13 cellular contexts compared by ENCODE assay signal in genomic region chr13:77022341-77022740, GRCh38. TPM values are rescaled to one million over a fixed set of nuclear protein-coding genes. Genes with fewer than 3 reads are reported as not detected.
DNase-seq lines count a peak whose midpoint lies in the region; ATAC-seq, FAIRE-seq and TF ChIP-seq lines count a peak whose summit lies in the region.
"Had no signal": no experiment of that assay in that cellular context is flagged by ENCODE, and none has a peak within 500 bp of the region (broad histone marks: within the 10 kb centered on the region; RNA-seq: fewer than 3 reads in every experiment).

No MANE protein-coding gene starts in this region.

- no peak overlapping the region for H2BK120ac ChIP-seq in mesendoderm (ENCODE audit: low read depth, low read length)

- no peak overlapping the region for H4K8ac ChIP-seq in mesendoderm (ENCODE audit: low read depth, low read length)

- no peak overlapping the region for H3K4ac ChIP-seq in mesendoderm (ENCODE audit: low read depth, low read length)

- H3K27ac Mint-ChIP-seq in astrocyte (ENCODE audit: unreplicated experiment) (no peak overlapping the region), nephron progenitor cell (no peak overlapping the region)

- no peak overlapping the region for H2BK5ac ChIP-seq in mesendoderm (ENCODE audit: low read length)

- CTCF ChIA-PET in A549 (lab: Yijun Ruan, JAX): no interaction called here

- no peaks in the 10 kb centered on the region for H3K9me3 Mint-ChIP-seq in astrocyte (ENCODE audit: unreplicated experiment)
- no peaks in the 10 kb centered on the region for H3K9me3 Mint-ChIP-seq in nephron progenitor cell

- no peak for DNase-seq in A549 (ENCODE audit: low read depth in 1 of 2, low spot score in 1 of 2)
- DNase-seq in G401 (ENCODE audit: low spot score): peak; percentile 53
- DNase-seq in astrocyte (ENCODE audit: low read depth): no peak
- no peak for DNase-seq in mesendoderm
- DNase-seq in T-helper 9 cell: no peak
- no peak for DNase-seq in NCI-H345 treated with DMSO at 0.1 percent for 48 hours (lab: John Stamatoyannopoulos, UW; ENCODE audit: unreplicated experiment)
- DNase-seq in nephron progenitor cell: no peak
- DNase-seq: H7, spleen, substantia nigra had no signal

- H3K36me3 Mint-ChIP-seq in astrocyte (ENCODE audit: low read depth, unreplicated experiment) (peaks cover 2% of the 10 kb centered on the region), nephron progenitor cell (ENCODE audit: low read depth) (peaks cover 4% of the 10 kb centered on the region)

- WGBS in A549 (ENCODE audit: missing lambda C conversion rate): 77% methylated on average over 3 of the region's 3 CpGs
- WGBS in mesendoderm (ENCODE audit: extremely low coverage, insufficient coverage, low lambda C conversion rate): no CpG with 5 or more reads among the region's 3 CpGs

- in situ Hi-C loops in G401 (cut with HindIII; ENCODE audit: low sequenced_read_pairs): no loop called here

- peak overlapping the region; percentile 51 for H3K18ac ChIP-seq in mesendoderm (ENCODE audit: low read length)

- H3K56ac ChIP-seq in mesendoderm (ENCODE audit: low read length): no peak overlapping the region

- no peak overlapping the region for H2AK5ac ChIP-seq in mesendoderm (ENCODE audit: low read length)

- no peak overlapping the region for H3K9ac ChIP-seq in astrocyte (ENCODE audit: low read length)
- no peak overlapping the region for H3K9ac ChIP-seq in mesendoderm (ENCODE audit: low read length)

- peaks cover 6% of the 10 kb centered on the region for H3K36me3 ChIP-seq in astrocyte (ENCODE audit: insufficient read depth, low read length)
- H3K36me3 ChIP-seq in mesendoderm (ENCODE audit: control insufficient read depth, insufficient read depth, low read length): no peaks in the 10 kb centered on the region

- H3K4me3 ChIP-seq in A549 (no peak overlapping the region), astrocyte (ENCODE audit: insufficient read depth, low read depth, low read length) (no peak overlapping the region), mesendoderm (ENCODE audit: low read length) (no peak overlapping the region)
- H3K4me3 ChIP-seq: spleen had no signal

- H3K27me3 Mint-ChIP-seq in astrocyte (ENCODE audit: low read depth, unreplicated experiment) (no peaks in the 10 kb centered on the region), nephron progenitor cell (ENCODE audit: low read depth, poor library complexity) (no peaks in the 10 kb centered on the region)

- H3K27ac ChIP-seq in A549: no peak overlapping the region
- no peak overlapping the region for H3K27ac ChIP-seq in astrocyte (ENCODE audit: low read depth, low read length)
- no peak overlapping the region for H3K27ac ChIP-seq in mesendoderm (ENCODE audit: low read depth, low read length)

- no peak for ATAC-seq in A549
- ATAC-seq in HG02798 (IDR thresholded peaks at IDR 0.05; ENCODE audit: poor library complexity, unreplicated experiment): no peak
- ATAC-seq: SK-N-SH treated with all-trans-retinoic acid at 6 μM for 48 hours had no signal

- no peaks in the 10 kb centered on the region for H3K27me3 ChIP-seq in astrocyte (ENCODE audit: insufficient read depth, low read length)
- H3K27me3 ChIP-seq in mesendoderm (ENCODE audit: insufficient read depth, low read length, poor library complexity): no peaks in the 10 kb centered on the region
- H3K27me3 ChIP-seq: spleen had no signal

- H3K9me3 ChIP-seq in A549: no peaks in the 10 kb centered on the region
- no peaks in the 10 kb centered on the region for H3K9me3 ChIP-seq in astrocyte (ENCODE audit: insufficient read depth, low read depth, low read length)
- H3K9me3 ChIP-seq: spleen had no signal

- H2BK15ac ChIP-seq in mesendoderm (replicated peaks; ENCODE audit: low read depth): no peak overlapping the region

- H3K79me2 ChIP-seq in astrocyte (ENCODE audit: insufficient read depth, low read length): peaks cover 86% of the 10 kb centered on the region
- peaks cover 45% of the 10 kb centered on the region for H3K79me2 ChIP-seq in mesendoderm (ENCODE audit: control insufficient read depth, insufficient read depth, low read length)

- peaks cover 9% of the 10 kb centered on the region for H3K79me1 ChIP-seq in mesendoderm (ENCODE audit: low read length)

- H4K20me1 ChIP-seq in astrocyte (ENCODE audit: insufficient read depth, low read length): peaks cover 70% of the 10 kb centered on the region

- TF ChIP-seq EP300 in A549 (IDR thresholded peaks at IDR 0.05): no peak

- H4K5ac ChIP-seq in mesendoderm (ENCODE audit: low read length): no peak overlapping the region

- FAIRE-seq in A549 (lab: Jason Lieb, UNC) (no peak), astrocyte (lab: Jason Lieb, UNC) (peak; percentile 87)
- FAIRE-seq: endothelial cell of umbilical vein had no signal

- no peak for TF ChIP-seq POLR2A in A549 (IDR thresholded peaks at IDR 0.05; ENCODE audit: low read length)

- H3K4me2 ChIP-seq in A549 (peak overlapping the region; percentile 33; the same call in 1 of the 3 replicates), astrocyte (ENCODE audit: low read length) (peak overlapping the region; percentile 34), mesendoderm (ENCODE audit: low read length) (no peak overlapping the region)

- no peak overlapping the region for H3K4me3 Mint-ChIP-seq in astrocyte (ENCODE audit: unreplicated experiment)
- H3K4me3 Mint-ChIP-seq in nephron progenitor cell: no peak overlapping the region

- H2AFZ ChIP-seq in astrocyte (ENCODE audit: low read depth, low read length): no peak overlapping the region

- H3K4me1 Mint-ChIP-seq in astrocyte (ENCODE audit: low read depth, unreplicated experiment): peaks cover 26% of the 10 kb centered on the region
- peaks cover 52% of the 10 kb centered on the region for H3K4me1 Mint-ChIP-seq in nephron progenitor cell

- peak overlapping the region; percentile 50 for H3K23ac ChIP-seq in mesendoderm (ENCODE audit: low read length)

- POLR2A ChIA-PET in A549 (lab: Yijun Ruan, JAX): no interaction called here

- no peak for TF ChIP-seq CTCF in A549 (IDR thresholded peaks at IDR 0.05)
- TF ChIP-seq CTCF in astrocyte (IDR thresholded peaks at IDR 0.05; ENCODE audit: insufficient read depth, low read depth, low read length): no peak
- no peak for TF ChIP-seq CTCF in nephron progenitor cell (IDR thresholded peaks at IDR 0.05)

- TF ChIP-seq RAD21 in A549 (conservative IDR thresholded peaks at IDR 0.05 in 1 of 2, IDR thresholded peaks at IDR 0.05 in 1 of 2): no peak

- H3K4me1 ChIP-seq in A549: peaks cover 20% of the 10 kb centered on the region
- H3K4me1 ChIP-seq in astrocyte (ENCODE audit: insufficient read depth, low read length): peaks cover 17% of the 10 kb centered on the region
- peaks cover 6% of the 10 kb centered on the region for H3K4me1 ChIP-seq in mesendoderm (ENCODE audit: control insufficient read depth, low read depth, low read length)

TF ChIP-seq in A549, 52 proteins besides CTCF, POLR2A, EP300 and RAD21:
- TF ChIP-seq PHF8 (IDR thresholded peaks at IDR 0.05; ENCODE audit: borderline replicate concordance, low read depth): no peak
- TF ChIP-seq BHLHE40 (IDR thresholded peaks at IDR 0.05; ENCODE audit: low read depth, low read length): no peak
- TF ChIP-seq MYC (IDR thresholded peaks at IDR 0.05; ENCODE audit: borderline replicate concordance, low read length): no peak
- no peak for TF ChIP-seq GATA3 (IDR thresholded peaks at IDR 0.05; ENCODE audit: borderline replicate concordance)
- TF ChIP-seq TP53 (CRISPR knock-in tag; IDR thresholded peaks at IDR 0.05): no peak
- TF ChIP-seq ZFP36 (IDR thresholded peaks at IDR 0.05; ENCODE audit: borderline replicate concordance, partially characterized antibody): no peak
- no peak for TF ChIP-seq EHMT2 (IDR thresholded peaks at IDR 0.05; ENCODE audit: low read depth)
- no peak for TF ChIP-seq HDAC2 (IDR thresholded peaks at IDR 0.05)
- TF ChIP-seq CHD4 (IDR thresholded peaks at IDR 0.05; ENCODE audit: borderline replicate concordance): no peak
- TF ChIP-seq ZNF302 (CRISPR knock-in tag; IDR thresholded peaks at IDR 0.05): no peak
- TF ChIP-seq FOXS1 (CRISPR knock-in tag; IDR thresholded peaks at IDR 0.05): no peak
- no peak for TF ChIP-seq HOXB5 (CRISPR knock-in tag; IDR thresholded peaks at IDR 0.05)

RNA-seq across cellular contexts. Expression of gene FBXL3, which starts 4.6 kb away (rescaled TPM):
- polyA plus RNA-seq in A549 (2011; rRNA removed) (24.0 and 24.3 TPM in 2 replicates), A549 (2017; fragmentation: RNase III; extraction: RNeasy Plus Mini Kit Qiagen cat#74134 plus additional on column Dnase treatment) (16.8 to 20.3 TPM (median 17.8 TPM) in 3 replicates)
- 6.5 and 8.7 TPM in 2 replicates for polyA plus RNA-seq in A549 (2012; cell fraction: cytosol; rRNA removed)
- 5.0 and 5.6 TPM in 2 replicates for polyA plus RNA-seq in A549 (2012; cell fraction: nucleus; rRNA removed)
- polyA minus RNA-seq in A549 (2011; rRNA and poly(A)+ RNA removed): 13.3 and 13.8 TPM in 2 replicates
- 18.5 and 21.8 TPM in 2 replicates for total RNA-seq in G401 (2014; rRNA removed; shearing (Covaris generic))
- total RNA-seq in astrocyte: 36.0 and 37.2 TPM in 2 replicates
- polyA plus RNA-seq in mesendoderm (2013, experiment 1 of 2): 11.3 TPM
- 12.4 TPM for polyA plus RNA-seq in mesendoderm (2013, experiment 2 of 2)

RNA-seq across cellular contexts. Expression of gene CLN5, which starts 30.5 kb away (rescaled TPM):
- polyA plus RNA-seq in A549 (2011; rRNA removed): 20.0 and 21.1 TPM in 2 replicates
- polyA plus RNA-seq in A549 (2012; cell fraction: cytosol; rRNA removed): 3.9 and 4.9 TPM in 2 replicates
- polyA plus RNA-seq in A549 (2012; cell fraction: nucleus; rRNA removed): 9.7 and 10.3 TPM in 2 replicates
- 11.7 to 12.6 TPM (median 12.1 TPM) in 3 replicates for polyA plus RNA-seq in A549 (2017; fragmentation: RNase III; extraction: RNeasy Plus Mini Kit Qiagen cat#74134 plus additional on column Dnase treatment)
- polyA minus RNA-seq in A549 (2011; rRNA and poly(A)+ RNA removed): 6.9 and 7.1 TPM in 2 replicates
- 13.0 and 19.5 TPM in 2 replicates for total RNA-seq in G401 (2014; rRNA removed; shearing (Covaris generic))
- 32.9 and 35.8 TPM in 2 replicates for total RNA-seq in astrocyte
- polyA plus RNA-seq in mesendoderm (2013, experiment 1 of 2): 6.5 TPM
- 6.6 TPM for polyA plus RNA-seq in mesendoderm (2013, experiment 2 of 2)
